ENCODE assay signal across 17 cellular contexts in genomic region chr2:167692191-167692590, GRCh38.
A peak's percentile ranks its signal among the peaks of the same experiment; 100 is the strongest.
DNase-seq lines count a peak whose midpoint lies in the region; FAIRE-seq and TF ChIP-seq lines count a peak whose summit lies in the region.
"Had no signal": no experiment of that assay in that cellular context is flagged by ENCODE, and none has a peak within 500 bp of the region (broad histone marks: within the 10 kb centered on the region; RNA-seq: fewer than 3 reads in every experiment).

No MANE protein-coding gene starts in this region.

- H3K36me3 ChIP-seq in SK-N-MC (ENCODE audit: insufficient read depth, low read length) (no peaks in the 10 kb centered on the region), tibial nerve (no peaks in the 10 kb centered on the region)
- H3K36me3 ChIP-seq: BE2C had no signal

- no peaks in the 10 kb centered on the region for H3K4me1 ChIP-seq in tibial nerve
- H3K4me1 ChIP-seq: BE2C had no signal

- H3K4me3 ChIP-seq in SK-N-MC (peak overlapping the region; percentile 52), epithelial cell of esophagus (ENCODE audit: low read length) (no peak overlapping the region), tibial nerve (no peak overlapping the region)

- H3K9me3 ChIP-seq in SK-N-MC (ENCODE audit: low read depth, low read length) (no peaks in the 10 kb centered on the region), tibial nerve (no peaks in the 10 kb centered on the region)
- H3K9me3 ChIP-seq: BE2C had no signal

- no peak for FAIRE-seq in D721Med (lab: Jason Lieb, UNC)
- FAIRE-seq: A204.1, H54, HTR-8/SVneo had no signal

- 92 to 96% methylated on average over 1 of the region's 1 CpG for WGBS in tibial nerve, 2 donors

- no peak for TF ChIP-seq POLR2A in tibial nerve (IDR thresholded peaks at IDR 0.05)

- no peak for TF ChIP-seq CTCF in epithelial cell of esophagus (IDR thresholded peaks at IDR 0.05; ENCODE audit: insufficient read depth, low read depth, low read length, missing control alignments)
- TF ChIP-seq CTCF in D721Med (IDR thresholded peaks at IDR 0.05; ENCODE audit: insufficient read depth, missing control alignments), result no peak
- TF ChIP-seq CTCF in tibial nerve (IDR thresholded peaks at IDR 0.05), result no peak

- no peak for TF ChIP-seq EP300 in tibial nerve (IDR thresholded peaks at IDR 0.05)

- peak; percentile 11 to 19 for DNase-seq in AML-193 (lab: John Stamatoyannopoulos, UW)
- DNase-seq in HS-5 (ENCODE audit: low read depth), result peak; percentile 46
- peak; percentile 94 for DNase-seq in SK-N-MC (ENCODE audit: low read depth, low spot score)
- DNase-seq in epithelial cell of esophagus (ENCODE audit: low read depth), result peak; percentile 62
- no peak for DNase-seq in retina
- no peak for DNase-seq in D721Med (ENCODE audit: insufficient read length, low spot score)
- no peak for DNase-seq in GM03348 (ENCODE audit: low spot score)
- no peak for DNase-seq in tibial nerve (ENCODE audit: low spot score in 2 of 2)
- DNase-seq: BE2C; CD4-positive, alpha-beta memory T cell; DMS153; DND-41; GDM1 had no signal

- H3K27me3 ChIP-seq in tibial nerve, result no peaks in the 10 kb centered on the region
- H3K27me3 ChIP-seq: BE2C had no signal

- no peak overlapping the region for H3K9ac ChIP-seq in SK-N-MC (ENCODE audit: insufficient read length)

- H3K27ac ChIP-seq in SK-N-MC, result peak overlapping the region; percentile 87
- H3K27ac ChIP-seq in tibial nerve, result no peak overlapping the region
- H3K27ac ChIP-seq: C4-2B had no signal

Comparison
In these comparisons a context has a peak if more than half of its experiments do, and no peak if none do; other contexts are left out.
1. DNase-seq: peak in AML-193 (2 of 2), HS-5 (single experiment), SK-N-MC (single experiment) and epithelial cell of esophagus (single experiment); none in retina (single experiment), D721Med (single experiment), GM03348 (single experiment) and tibial nerve (0 of 2).